ENCODE assay signal across 1 cellular context in genomic region chr20:45117581-45117980, GRCh38.
TF ChIP-seq lines count a peak whose summit lies in the region.

No MANE protein-coding gene starts in this region.

TF ChIP-seq in SK-N-SH, 30 proteins besides CTCF, POLR2A, EP300 and RAD21 (continued from another document):
- no peak for TF ChIP-seq FOXJ3 (CRISPR knock-in tag; IDR thresholded peaks at IDR 0.05)
- no peak for TF ChIP-seq GABPA (IDR thresholded peaks at IDR 0.05; ENCODE audit: low read depth)
- TF ChIP-seq MAX (IDR thresholded peaks at IDR 0.05; ENCODE audit: low read depth) = no peak
- TF ChIP-seq SMC3 (IDR thresholded peaks at IDR 0.05; ENCODE audit: low read depth, low read length) = no peak
- no peak for TF ChIP-seq TEAD4 (IDR thresholded peaks at IDR 0.05; ENCODE audit: borderline replicate concordance, insufficient read depth)
- no peak for TF ChIP-seq ELF1 (IDR thresholded peaks at IDR 0.05)
- TF ChIP-seq NFIC (IDR thresholded peaks at IDR 0.05; ENCODE audit: borderline replicate concordance) = no peak
- no peak for TF ChIP-seq SIN3A (IDR thresholded peaks at IDR 0.05; ENCODE audit: borderline replicate concordance, low read depth, low read length)
- no peak for TF ChIP-seq TCF12 (IDR thresholded peaks at IDR 0.05)
- TF ChIP-seq PBX3 (IDR thresholded peaks at IDR 0.05) = no peak
- no peak for TF ChIP-seq USF2 (IDR thresholded peaks at IDR 0.05; ENCODE audit: borderline replicate concordance, low read depth, low read length)
